Comparison of ENCODE assay signal across 13 cellular contexts in the genomic region with DNA sequence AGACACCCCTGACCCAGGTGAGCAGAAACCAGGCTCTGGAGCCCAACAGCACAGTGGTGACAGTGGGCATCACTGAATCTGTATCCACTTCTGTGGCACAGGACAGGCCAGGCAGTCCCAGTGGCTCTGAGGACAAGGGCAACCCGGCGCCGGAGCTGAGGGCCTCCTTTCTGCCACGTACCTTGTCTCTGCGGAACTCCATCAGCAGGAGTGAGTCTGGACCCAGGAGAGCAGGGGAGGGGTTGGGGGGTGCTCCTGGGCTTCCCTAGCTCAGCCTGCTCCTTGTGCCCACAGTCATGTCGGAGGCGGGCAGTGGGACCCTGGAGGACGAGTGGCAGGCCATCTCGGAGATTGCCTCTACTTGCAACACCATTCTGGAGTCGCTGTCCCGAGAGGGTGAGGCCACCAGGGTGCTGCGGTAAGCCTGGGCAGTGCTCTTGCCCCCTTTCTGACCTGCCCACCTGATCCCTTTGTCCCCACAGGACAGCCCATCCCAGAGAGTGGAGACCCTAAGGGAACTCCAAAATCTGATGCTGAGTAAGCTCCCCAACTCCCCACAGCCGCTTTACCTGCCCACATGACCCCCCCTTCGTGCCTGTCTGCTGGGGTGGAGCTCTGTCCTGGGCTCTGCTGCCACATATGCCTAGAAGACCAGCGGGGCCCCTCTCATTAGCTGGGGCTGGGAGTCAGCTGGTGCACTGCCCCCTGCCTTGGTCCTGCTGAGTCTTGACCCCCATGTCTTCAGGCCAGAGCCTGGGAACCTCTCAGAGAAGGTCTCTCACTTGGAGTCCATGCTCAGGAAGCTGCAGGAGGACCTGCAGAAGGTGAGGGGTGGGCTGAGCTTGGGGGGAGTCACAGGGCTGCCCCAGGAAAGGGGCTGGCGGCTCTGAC. TPM values are rescaled to one million over a fixed set of nuclear protein-coding genes. Genes with fewer than 3 reads are reported as not detected.
DNase-seq lines count a peak whose midpoint lies in the region; ATAC-seq and TF ChIP-seq lines count a peak whose summit lies in the region.
"Had no signal": no experiment of that assay in that cellular context is flagged by ENCODE, and none has a peak within 500 bp of the region (broad histone marks: within the 10 kb centered on the region; RNA-seq: fewer than 3 reads in every experiment).

No MANE protein-coding gene starts in this region.

- no peaks in the 10 kb centered on the region for H3K27me3 ChIP-seq in mammary epithelial cell (ENCODE audit: insufficient read depth, low read length)
- H3K27me3 ChIP-seq in mesenchymal stem cell (ENCODE audit: control insufficient read depth in 1 of 2, insufficient read depth in 1 of 2, low read length in 2 of 2), result no peaks in the 10 kb centered on the region
- no peaks in the 10 kb centered on the region for H3K27me3 ChIP-seq in SJCRH30

- no peaks in the 10 kb centered on the region for H3K79me2 ChIP-seq in mammary epithelial cell (ENCODE audit: insufficient read depth, low read length)

- H3K4me3 Mint-ChIP-seq in activated naive CD8-positive, alpha-beta T cell treated with anti-CD3 and anti-CD28 coated beads, Interleukin-2, amount 10 ng/mL, durations not matched to agents 7 days and 5 days, result no peak overlapping the region
- H3K4me3 Mint-ChIP-seq in activated naive CD8-positive, alpha-beta T cell treated with anti-CD3 and anti-CD28 coated beads, Interleukin-2, amount 50 U/mL, for 24 hours, result no peak overlapping the region

- in situ Hi-C loops in mammary epithelial cell (cut with MboI; ENCODE audit: low sequenced_read_pairs in 2 of 2), result no loop called here

- no peaks in the 10 kb centered on the region for H3K27me3 Mint-ChIP-seq in activated naive CD8-positive, alpha-beta T cell treated with anti-CD3 and anti-CD28 coated beads, Interleukin-2, amount 10 ng/mL, durations not matched to agents 7 days and 5 days
- H3K27me3 Mint-ChIP-seq in activated naive CD8-positive, alpha-beta T cell treated with anti-CD3 and anti-CD28 coated beads, Interleukin-2, amount 50 U/mL, for 24 hours, result peaks cover 3% of the 10 kb centered on the region

- H2BK5ac ChIP-seq in mesenchymal stem cell (ENCODE audit: low read depth, low read length, poor library complexity, severe bottlenecking), result no peak overlapping the region

- H3K4me2 ChIP-seq in mammary epithelial cell (ENCODE audit: insufficient read depth, low read depth, low read length), result peak overlapping the region; percentile 53
- H3K4me2 ChIP-seq in mesenchymal stem cell (ENCODE audit: low read length, poor library complexity, severe bottlenecking), result no peak overlapping the region

- H3K36me3 ChIP-seq in mammary epithelial cell (ENCODE audit: insufficient read depth, low read length), result peaks cover under 1% of the 10 kb centered on the region
- H3K36me3 ChIP-seq in mesenchymal stem cell (ENCODE audit: control insufficient read depth in 1 of 2, insufficient read depth in 2 of 2, low read depth in 1 of 2, low read length in 2 of 2), result peaks cover 47 to 76% of the 10 kb centered on the region in 2 experiments
- H3K36me3 ChIP-seq in SJCRH30, result no peaks in the 10 kb centered on the region

- H3K14ac ChIP-seq in mesenchymal stem cell (ENCODE audit: low read length in 2 of 2), result no peak overlapping the region

- no peak overlapping the region for H2BK12ac ChIP-seq in mesenchymal stem cell (ENCODE audit: low read length in 2 of 2)

- no peaks in the 10 kb centered on the region for H3K9me3 ChIP-seq in mammary epithelial cell (replicated peaks; ENCODE audit: insufficient read depth, low read length)
- no peaks in the 10 kb centered on the region for H3K9me3 ChIP-seq in mesenchymal stem cell (ENCODE audit: control insufficient read depth, low read length)
- no peaks in the 10 kb centered on the region for H3K9me3 ChIP-seq in SJCRH30 (replicated peaks)

- peaks cover 11% of the 10 kb centered on the region for H3K36me3 Mint-ChIP-seq in activated naive CD8-positive, alpha-beta T cell treated with anti-CD3 and anti-CD28 coated beads, Interleukin-2, amount 10 ng/mL, durations not matched to agents 7 days and 5 days
- H3K36me3 Mint-ChIP-seq in activated naive CD8-positive, alpha-beta T cell treated with anti-CD3 and anti-CD28 coated beads, Interleukin-2, amount 50 U/mL, for 24 hours (ENCODE audit: low read depth), result peaks cover 19% of the 10 kb centered on the region

- peak overlapping the region; percentile 30 for H2BK15ac ChIP-seq in mesenchymal stem cell (ENCODE audit: low read depth, poor library complexity, severe bottlenecking)

- H3K23ac ChIP-seq in mesenchymal stem cell (ENCODE audit: low read length in 2 of 2), result no peak overlapping the region

- no peak overlapping the region for H3K4me3 ChIP-seq in mammary epithelial cell (replicated peaks in 1 of 3; ENCODE audit: insufficient read depth in 1 of 3, low read depth in 2 of 3, low read length in 3 of 3)
- no peak overlapping the region for H3K4me3 ChIP-seq in mesenchymal stem cell (ENCODE audit: insufficient read depth in 1 of 2, low read depth in 1 of 2, low read length in 2 of 2)
- H3K4me3 ChIP-seq in SJCRH30, result no peak overlapping the region

- no peaks in the 10 kb centered on the region for H3K9me3 Mint-ChIP-seq in activated naive CD8-positive, alpha-beta T cell treated with anti-CD3 and anti-CD28 coated beads, Interleukin-2, amount 10 ng/mL, durations not matched to agents 7 days and 5 days
- H3K9me3 Mint-ChIP-seq in activated naive CD8-positive, alpha-beta T cell treated with anti-CD3 and anti-CD28 coated beads, Interleukin-2, amount 50 U/mL, for 24 hours, result no peaks in the 10 kb centered on the region

- no peak overlapping the region for H2BK120ac ChIP-seq in mesenchymal stem cell (ENCODE audit: low read depth, low read length)

- H3K18ac ChIP-seq in mesenchymal stem cell (ENCODE audit: low read depth in 1 of 2, low read length in 2 of 2), result no peak overlapping the region

- peak overlapping the region in 1 of 2 experiments; percentile 48 for H3K4ac ChIP-seq in mesenchymal stem cell (ENCODE audit: low read depth in 1 of 2, low read length in 2 of 2)

- no peak overlapping the region for H3K27ac Mint-ChIP-seq in activated naive CD8-positive, alpha-beta T cell treated with anti-CD3 and anti-CD28 coated beads, Interleukin-2, amount 10 ng/mL, durations not matched to agents 7 days and 5 days
- H3K27ac Mint-ChIP-seq in activated naive CD8-positive, alpha-beta T cell treated with anti-CD3 and anti-CD28 coated beads, Interleukin-2, amount 50 U/mL, for 24 hours, result no peak overlapping the region

- H4K91ac ChIP-seq in mesenchymal stem cell (ENCODE audit: low read length), result peak overlapping the region; percentile 47

- ATAC-seq in activated naive CD8-positive, alpha-beta T cell treated with anti-CD3 and anti-CD28 coated beads, Interleukin-2, amount 10 ng/mL, durations not matched to agents 7 days and 5 days (ENCODE audit: low read depth), result no peak
- no peak for ATAC-seq in activated naive CD8-positive, alpha-beta T cell treated with anti-CD3 and anti-CD28 coated beads, Interleukin-2, amount 50 U/mL, for 24 hours
- ATAC-seq: activated CD4-positive, CD25-positive, alpha-beta regulatory T cell treated with anti-CD3 and anti-CD28 coated beads, Interleukin-2, amount 50 U/mL, for 24 hours had no signal

- H3K79me1 ChIP-seq in mesenchymal stem cell (replicated peaks; ENCODE audit: low read length, poor library complexity, severe bottlenecking), result peaks cover 10% of the 10 kb centered on the region

- H3K9ac ChIP-seq in mammary epithelial cell (ENCODE audit: insufficient read depth, low read length) (no peak overlapping the region), mesenchymal stem cell (ENCODE audit: low read length) (no peak overlapping the region)

- H3K4me1 ChIP-seq in mammary epithelial cell (ENCODE audit: insufficient read depth, low read length) (peaks cover 55% of the 10 kb centered on the region), mesenchymal stem cell (ENCODE audit: control insufficient read depth, insufficient read depth, low read depth, low read length) (peaks cover 33% of the 10 kb centered on the region), SJCRH30 (no peaks in the 10 kb centered on the region; the same call in none of the 2 replicates)

- WGBS in mammary epithelial cell (ENCODE audit: low coverage, missing lambda C conversion rate), result 45% methylated on average over 15 of the region's 16 CpGs
- 95% methylated on average over 16 of the region's 16 CpGs for WGBS in mesenchymal stem cell

- no peaks in the 10 kb centered on the region for H4K20me1 ChIP-seq in mammary epithelial cell (ENCODE audit: insufficient read depth, low read length)

- H3K27ac ChIP-seq in mammary epithelial cell (ENCODE audit: insufficient read depth, low read depth, low read length) (no peak overlapping the region), mesenchymal stem cell (ENCODE audit: low read length, poor library complexity, severe bottlenecking) (no peak overlapping the region), temporal lobe (ENCODE audit: low read depth, low read length) (peak overlapping the region; percentile 27), SJCRH30 (no peak overlapping the region)

- no peak overlapping the region for H2AK5ac ChIP-seq in mesenchymal stem cell (ENCODE audit: low read length, severe bottlenecking)

- CTCF ChIA-PET in mammary epithelial cell (lab: Charles Lee; ENCODE audit: low non-redundant PET), result no interaction called here

- dilution Hi-C loops in mammary epithelial cell (cut with HindIII; ENCODE audit: low sequenced_read_pairs), result no loop called here

- H4K8ac ChIP-seq in mesenchymal stem cell (ENCODE audit: low read length), result no peak overlapping the region

- no TSS peak for BruUV-seq in mammary epithelial cell (replicated peaks; lab: Mats Ljungman, UMichigan)

- POLR2A ChIA-PET in activated naive CD8-positive, alpha-beta T cell treated with anti-CD3 and anti-CD28 coated beads, Interleukin-2, amount 10 ng/mL, durations not matched to agents 7 days and 5 days (lab: Charles Lee), result interaction anchor here (1.2 to 8.8 kb wide), 2 partner anchors 9 to 23 kb away, joined by 3 to 182 read pairs; partner anchors contain the start of gene SIPA1

- peak; percentile 34 for DNase-seq in activated naive CD8-positive, alpha-beta T cell treated with anti-CD3 and anti-CD28 coated beads, Interleukin-2, amount 10 ng/mL, durations not matched to agents 7 days and 5 days
- DNase-seq in activated naive CD8-positive, alpha-beta T cell treated with anti-CD3 and anti-CD28 coated beads, Interleukin-2, amount 50 U/mL, for 24 hours, result no peak
- no peak for DNase-seq in mammary epithelial cell
- DNase-seq in mesenchymal stem cell, result no peak
- no peak for DNase-seq in ureter (ENCODE audit: low spot score)
- no peak for DNase-seq in SJCRH30
- no peak for DNase-seq in MV-4-11 (lab: John Stamatoyannopoulos, UW)
- DNase-seq: NCI-H1105 treated with DMSO at 0.1 percent for 48 hours; OCI-M1; stimulated activated CD4-positive, alpha-beta T cell treated with anti-CD3 and anti-CD28 coated beads, Interleukin-2, amount 100 ng/mL, for 48 hours; SW 1271 had no signal

- TF ChIP-seq CTCF in mammary epithelial cell (conservative IDR thresholded peaks at IDR 0.05 in 1 of 2, IDR thresholded peaks at IDR 0.05 in 1 of 2; ENCODE audit: extremely low read depth in 1 of 2, insufficient read depth in 1 of 2, low read depth in 1 of 2, low read length in 2 of 2), result no peak

- peaks cover 25% of the 10 kb centered on the region for H3K4me1 Mint-ChIP-seq in activated naive CD8-positive, alpha-beta T cell treated with anti-CD3 and anti-CD28 coated beads, Interleukin-2, amount 10 ng/mL, durations not matched to agents 7 days and 5 days
- H3K4me1 Mint-ChIP-seq in activated naive CD8-positive, alpha-beta T cell treated with anti-CD3 and anti-CD28 coated beads, Interleukin-2, amount 50 U/mL, for 24 hours, result peaks cover 27% of the 10 kb centered on the region

- intact Hi-C loops in mammary epithelial cell (cut with micrococcal nuclease), result no loop called here

- peak overlapping the region; percentile 58 for H2AFZ ChIP-seq in mammary epithelial cell (ENCODE audit: low read depth, low read length)
- H2AFZ ChIP-seq in mesenchymal stem cell (ENCODE audit: low read depth, low read length), result no peak overlapping the region

RNA-seq across cellular contexts. Expression of gene SIPA1, which starts 12.0 kb away (rescaled TPM):
- total RNA-seq in activated naive CD8-positive, alpha-beta T cell treated with anti-CD3 and anti-CD28 coated beads, Interleukin-2, amount 10 ng/mL, durations not matched to agents 7 days and 5 days, result 100 to 1,000 TPM; 245 to 266 TPM
- total RNA-seq in mammary epithelial cell (10 to 100 TPM; 13.2 to 16.1 TPM), temporal lobe (3.9 TPM), ureter (40.3 TPM)
- polyA plus RNA-seq in mammary epithelial cell, result 7.5 TPM
- 18.7 TPM for polyA minus RNA-seq in mammary epithelial cell
- polyA plus RNA-seq in mesenchymal stem cell (2013, experiment 1 of 2), result 35.0 TPM
- 34.6 TPM for polyA plus RNA-seq in mesenchymal stem cell (2013, experiment 2 of 2)
- 2.8 and 2.9 TPM in 2 replicates for total RNA-seq in SJCRH30 (2014; rRNA removed; shearing (Covaris generic))

RNA-seq across cellular contexts. Expression of gene RELA, which starts 12.8 kb away (rescaled TPM):
- total RNA-seq in activated naive CD8-positive, alpha-beta T cell treated with anti-CD3 and anti-CD28 coated beads, Interleukin-2, amount 10 ng/mL, durations not matched to agents 7 days and 5 days, result 100 to 1,000 TPM; 112 to 117 TPM
- 10 to 100 TPM; 23.7 to 79.0 TPM for total RNA-seq in mammary epithelial cell
- polyA plus RNA-seq in mammary epithelial cell, result 33.5 TPM
- 61.3 TPM for polyA minus RNA-seq in mammary epithelial cell
- 76.9 TPM for polyA plus RNA-seq in mesenchymal stem cell (2013, experiment 1 of 2)
- 76.3 TPM for polyA plus RNA-seq in mesenchymal stem cell (2013, experiment 2 of 2)
- 9.8 TPM for total RNA-seq in temporal lobe
- 97.9 TPM for total RNA-seq in ureter
- 37.3 and 38.3 TPM in 2 replicates for total RNA-seq in SJCRH30 (2014; rRNA removed; shearing (Covaris generic))

RNA-seq across cellular contexts. Expression of gene PCNX3, which starts 34.3 kb away (rescaled TPM):
- total RNA-seq in activated naive CD8-positive, alpha-beta T cell treated with anti-CD3 and anti-CD28 coated beads, Interleukin-2, amount 10 ng/mL, durations not matched to agents 7 days and 5 days, result 10 to 100 TPM; 57.2 to 60.2 TPM
- total RNA-seq in mammary epithelial cell (10 to 100 TPM; 29.7 to 46.8 TPM), temporal lobe (10.1 TPM), ureter (57.6 TPM)
- polyA plus RNA-seq in mammary epithelial cell, result 24.6 TPM
- polyA minus RNA-seq in mammary epithelial cell, result 53.5 TPM
- 21.5 TPM for polyA plus RNA-seq in mesenchymal stem cell (2013, experiment 1 of 2)
- 19.8 TPM for polyA plus RNA-seq in mesenchymal stem cell (2013, experiment 2 of 2)
- total RNA-seq in SJCRH30 (2014; rRNA removed; shearing (Covaris generic)), result 24.3 and 27.1 TPM in 2 replicates

RNA-seq across cellular contexts. Expression of gene MAP3K11, which starts 35.9 kb away (rescaled TPM):
- total RNA-seq in activated naive CD8-positive, alpha-beta T cell treated with anti-CD3 and anti-CD28 coated beads, Interleukin-2, amount 10 ng/mL, durations not matched to agents 7 days and 5 days, result 10 to 100 TPM; 69.9 to 73.1 TPM
- total RNA-seq in mammary epithelial cell (10 to 100 TPM; 29.2 to 52.8 TPM), temporal lobe (6.9 TPM), ureter (57.3 TPM)
- 22.6 TPM for polyA plus RNA-seq in mammary epithelial cell
- 46.9 TPM for polyA minus RNA-seq in mammary epithelial cell
- polyA plus RNA-seq in mesenchymal stem cell (2013, experiment 1 of 2), result 36.7 TPM
- 36.1 TPM for polyA plus RNA-seq in mesenchymal stem cell (2013, experiment 2 of 2)
- total RNA-seq in SJCRH30 (2014; rRNA removed; shearing (Covaris generic)), result 20.5 and 24.3 TPM in 2 replicates

RNA-seq across cellular contexts. Expression of gene KCNK7, which starts 54.3 kb away (rescaled TPM):
- total RNA-seq in activated naive CD8-positive, alpha-beta T cell treated with anti-CD3 and anti-CD28 coated beads, Interleukin-2, amount 10 ng/mL, durations not matched to agents 7 days and 5 days, result 1 to 10 TPM in 1 of 2 experiments, under 1 TPM in 1; 0.96 to 1.0 TPM
- under 1 TPM; 0.17 to 0.24 TPM for total RNA-seq in mammary epithelial cell
- polyA plus RNA-seq in mammary epithelial cell, result 0.20 TPM
- polyA minus RNA-seq in mammary epithelial cell, result 0.57 TPM
- polyA plus RNA-seq in mesenchymal stem cell (2013, experiment 1 of 2), result 0.04 TPM
- 0.08 TPM for polyA plus RNA-seq in mesenchymal stem cell (2013, experiment 2 of 2)
- total RNA-seq in temporal lobe, result not detected
- total RNA-seq in ureter, result 0.83 TPM
- 0.28 TPM in 1 of 2 replicates, not detected in the other for total RNA-seq in SJCRH30 (2014; rRNA removed; shearing (Covaris generic))
